ENCODE assay signal across 8 cellular contexts in genomic region chrX:77046180-77046810, GRCh38.
DNase-seq lines count a peak whose midpoint lies in the region; FAIRE-seq and TF ChIP-seq lines count a peak whose summit lies in the region.
"Not testable (repeated sequence)": the region's sequence is repeated elsewhere in the genome, so short reads cannot be mapped to it uniquely, and the experiment has no call there.

No MANE protein-coding gene starts in this region.

- H3K9ac ChIP-seq in H1 (replicated peaks in 1 of 4; ENCODE audit: extremely low read depth in 1 of 4, low read depth in 3 of 4, low read length in 3 of 4); iPS-15b (ENCODE audit: low read depth, low read length): not testable (repeated sequence)

- POLR2A ChIA-PET in Caco-2 (lab: Charles Lee): not testable (repeated sequence)
- POLR2A ChIA-PET in H1 (lab: Charles Lee; ENCODE audit: partially characterized antibody): interaction anchor here (1.0 to 1.3 kb wide), 2 partner anchors 9 to 313 kb away, joined by 3 to 5 read pairs; no protein-coding TSS in a partner anchor

- not testable (repeated sequence) for H3K4me1 ChIP-seq in Caco-2; H1 (replicated peaks in 1 of 4; ENCODE audit: control insufficient read depth in 3 of 4, insufficient read depth in 4 of 4, low read length in 3 of 4); iPS-15b (ENCODE audit: control insufficient read depth, insufficient read depth, low read length); suprapubic skin

- CTCF ChIA-PET in Caco-2 (lab: Charles Lee); activated naive CD4-positive, alpha-beta T cell treated with anti-CD3 and anti-CD28 coated beads for 36 hours (lab: Charles Lee); H1 (lab: Charles Lee; ENCODE audit: partially characterized antibody): not testable (repeated sequence)

- H3K4me3 Mint-ChIP-seq in Caco-2 (ENCODE audit: unreplicated experiment): peak overlapping the region; percentile 66
- H3K4me3 Mint-ChIP-seq in activated naive CD4-positive, alpha-beta T cell treated with anti-CD3 and anti-CD28 coated beads for 36 hours: not testable (repeated sequence)
- H3K4me3 Mint-ChIP-seq in neural crest cell: peak overlapping the region; percentile 91

- peak in 1 of 2 experiments; percentile 9; a peak in 1 of 4 replicates for TF ChIP-seq RAD21 in H1 (IDR thresholded peaks at IDR 0.05 in 1 of 2, conservative IDR thresholded peaks at IDR 0.05 in 1 of 2; ENCODE audit: low read depth in 2 of 2, low read length in 2 of 2)

- not testable (repeated sequence) for H3K27me3 Mint-ChIP-seq in Caco-2 (ENCODE audit: insufficient read depth, unreplicated experiment); neural crest cell (ENCODE audit: low read depth)
- H3K27me3 Mint-ChIP-seq in activated naive CD4-positive, alpha-beta T cell treated with anti-CD3 and anti-CD28 coated beads for 36 hours (ENCODE audit: low read depth): peaks cover 18% of the 10 kb centered on the region

- not testable (repeated sequence) for TF ChIP-seq EP300 in H1 (IDR thresholded peaks at IDR 0.05; ENCODE audit: borderline replicate concordance in 1 of 2, low read depth in 2 of 2, low read length in 2 of 2); suprapubic skin (IDR thresholded peaks at IDR 0.05)

- H3K23me2 ChIP-seq in H1 (ENCODE audit: low read depth, low read length): not testable (repeated sequence)

- H3K27ac ChIP-seq in H1 (ENCODE audit: low read depth, low read length); suprapubic skin: not testable (repeated sequence)

- not testable (repeated sequence) for H3K9me3 Mint-ChIP-seq in Caco-2 (ENCODE audit: unreplicated experiment); activated naive CD4-positive, alpha-beta T cell treated with anti-CD3 and anti-CD28 coated beads for 36 hours; neural crest cell

- H2AK5ac ChIP-seq in H1 (ENCODE audit: low read depth, low read length): not testable (repeated sequence)

- not testable (repeated sequence) for H3K14ac ChIP-seq in H1 (ENCODE audit: insufficient read length)

- TF ChIP-seq CTCF in Caco-2 (IDR thresholded peaks at IDR 0.05; ENCODE audit: insufficient read depth in 1 of 2, low read depth in 1 of 2, low read length in 1 of 2, severe bottlenecking in 1 of 2, unreplicated experiment in 1 of 2); H1 (IDR thresholded peaks at IDR 0.05; ENCODE audit: control extremely low read depth in 1 of 3, insufficient read depth in 1 of 3, low read depth in 1 of 3, low read length in 3 of 3); suprapubic skin (IDR thresholded peaks at IDR 0.05): not testable (repeated sequence)
- peak; percentile 27 for TF ChIP-seq CTCF in neural crest cell (conservative IDR thresholded peaks at IDR 0.05)

- intact Hi-C loops in Caco-2 (cut with micrococcal nuclease; ENCODE audit: unreplicated experiment); activated naive CD4-positive, alpha-beta T cell treated with anti-CD3 and anti-CD28 coated beads for 36 hours (cut with micrococcal nuclease): not testable (repeated sequence)

- H3K23ac ChIP-seq in H1 (ENCODE audit: insufficient read length): not testable (repeated sequence)

- H3K4me3 ChIP-seq in Caco-2 (ENCODE audit: low read depth, low read length): peak overlapping the region; percentile 33
- H3K4me3 ChIP-seq in H1 (ENCODE audit: extremely low read depth in 1 of 4, insufficient read depth in 2 of 4, low read depth in 3 of 4, low read length in 4 of 4): peak overlapping the region in 3 of 4 experiments; percentile 27 to 64 (median 54); a peak in 4 of 8 replicates
- peak overlapping the region; percentile 33 for H3K4me3 ChIP-seq in iPS-15b (ENCODE audit: low read depth, low read length)
- peak overlapping the region; percentile 37 for H3K4me3 ChIP-seq in suprapubic skin

- H2AFZ ChIP-seq in H1 (ENCODE audit: low read length): not testable (repeated sequence)

- not testable (repeated sequence) for H4K5ac ChIP-seq in H1 (ENCODE audit: insufficient read length, low read depth, low read length)

- TF ChIP-seq POLR2A in H1 (IDR thresholded peaks at IDR 0.05; ENCODE audit: control extremely low read depth in 1 of 2, low read depth in 2 of 2, low read length in 2 of 2); suprapubic skin (IDR thresholded peaks at IDR 0.05): not testable (repeated sequence)

- not testable (repeated sequence) for FAIRE-seq in H1 (lab: Jason Lieb, UNC)

- not testable (repeated sequence) for H4K91ac ChIP-seq in H1 (replicated peaks; ENCODE audit: insufficient read length, low read length)

- H3K9me3 ChIP-seq in Caco-2; H1 (ENCODE audit: insufficient read depth in 2 of 2, low read depth in 1 of 2, low read length in 1 of 2); iPS-15b (ENCODE audit: control insufficient read depth, insufficient read depth, low read length); suprapubic skin: not testable (repeated sequence)

- BruUV-seq in Caco-2 (replicated peaks; lab: Mats Ljungman, UMichigan): not testable (repeated sequence)

- H3K79me2 ChIP-seq in H1 (ENCODE audit: control insufficient read depth in 1 of 2, insufficient read depth in 2 of 2, low read length in 2 of 2): not testable (repeated sequence)

- H2BK12ac ChIP-seq in H1 (ENCODE audit: low read depth, low read length): not testable (repeated sequence)

- H3K4me1 Mint-ChIP-seq in Caco-2 (ENCODE audit: low read depth, unreplicated experiment); activated naive CD4-positive, alpha-beta T cell treated with anti-CD3 and anti-CD28 coated beads for 36 hours (ENCODE audit: low read depth); neural crest cell: not testable (repeated sequence)

- H3K36me3 Mint-ChIP-seq in Caco-2 (ENCODE audit: insufficient read depth, unreplicated experiment); activated naive CD4-positive, alpha-beta T cell treated with anti-CD3 and anti-CD28 coated beads for 36 hours (ENCODE audit: low read depth); neural crest cell (ENCODE audit: low read depth): not testable (repeated sequence)

- peak overlapping the region; percentile 54 to 56 for H3K4me2 ChIP-seq in H1 (ENCODE audit: insufficient read depth in 1 of 2, low read depth in 2 of 2, low read length in 2 of 2)

- H2BK5ac ChIP-seq in H1 (ENCODE audit: low read depth, low read length): not testable (repeated sequence)

- not testable (repeated sequence) for H3K27me3 ChIP-seq in Caco-2 (replicated peaks; ENCODE audit: control insufficient read depth, insufficient read depth, low read length); H1 (replicated peaks in 1 of 4; ENCODE audit: control insufficient read depth in 3 of 4, extremely low read depth in 1 of 4, insufficient read depth in 3 of 4, low read length in 3 of 4); iPS-15b (ENCODE audit: control insufficient read depth, insufficient read depth, low read length); suprapubic skin

- H3K18ac ChIP-seq in H1 (ENCODE audit: extremely low read depth, low read length): not testable (repeated sequence)

- peak; percentile 42 to 61 for DNase-seq in Caco-2
- peak in 2 of 3 experiments; percentile 62 to 78 for DNase-seq in NCI-H1417 (lab: John Stamatoyannopoulos, UW)
- peak; percentile 90 for DNase-seq in NCI-H82 (lab: John Stamatoyannopoulos, UW)
- DNase-seq in activated naive CD4-positive, alpha-beta T cell treated with anti-CD3 and anti-CD28 coated beads for 36 hours: peak; percentile 4
- DNase-seq in H1 (ENCODE audit: low read depth in 1 of 2, low spot score in 2 of 2): peak; percentile 1 to 64
- peak; percentile 18 for DNase-seq in neural crest cell (ENCODE audit: low read depth, low spot score)
- not testable (repeated sequence) for DNase-seq in suprapubic skin (ENCODE audit: low spot score in 2 of 2)

- not testable (repeated sequence) for H3K79me1 ChIP-seq in H1 (ENCODE audit: low read depth, low read length)

- not testable (repeated sequence) for H4K8ac ChIP-seq in H1 (ENCODE audit: extremely low read depth, insufficient read depth, low read length)

- not testable (repeated sequence) for H3K27ac Mint-ChIP-seq in Caco-2 (ENCODE audit: unreplicated experiment); activated naive CD4-positive, alpha-beta T cell treated with anti-CD3 and anti-CD28 coated beads for 36 hours; neural crest cell (ENCODE audit: unreplicated experiment)

- H4K20me1 ChIP-seq in H1 (replicated peaks in 1 of 2; ENCODE audit: control insufficient read depth in 1 of 2, insufficient read depth in 2 of 2, low read length in 2 of 2): not testable (repeated sequence)

- not testable (repeated sequence) for H3K56ac ChIP-seq in H1 (replicated peaks; ENCODE audit: insufficient read length, low read depth, low read length)

- H3K36me3 ChIP-seq in Caco-2 (ENCODE audit: control insufficient read depth, insufficient read depth, low read length); H1 (ENCODE audit: control insufficient read depth in 2 of 4, insufficient read depth in 4 of 4, low read length in 3 of 4); iPS-15b (ENCODE audit: control insufficient read depth, insufficient read depth, low read length); suprapubic skin: not testable (repeated sequence)

- not testable (repeated sequence) for H2BK15ac ChIP-seq in H1 (ENCODE audit: low read length)

- H3K4ac ChIP-seq in H1 (replicated peaks; ENCODE audit: insufficient read length, low read depth, low read length): not testable (repeated sequence)

- 0% methylated on average over 7 of the region's 29 CpGs; no CpG with 5 or more reads in 1 of the 2 experiments for WGBS in H1 (ENCODE audit: extremely low coverage in 1 of 2, insufficient coverage in 1 of 2, insufficient read length in 1 of 2, insufficient replicate concordance in 2 of 2, low coverage in 1 of 2, low lambda C conversion rate in 2 of 2, missing lambda C conversion rate in 1 of 2), 2 experiments
- 53% methylated on average over 26 of the region's 29 CpGs for WGBS in suprapubic skin

- H2BK120ac ChIP-seq in H1 (replicated peaks; ENCODE audit: low read depth, low read length): not testable (repeated sequence)

- not testable (repeated sequence) for H2BK20ac ChIP-seq in H1 (ENCODE audit: low read length)

TF ChIP-seq in H1, 55 proteins besides CTCF, POLR2A, EP300 and RAD21:
- TF ChIP-seq ASH2L (IDR thresholded peaks at IDR 0.05; ENCODE audit: low read length): peak; percentile 64
